Comparison of ENCODE assay signal across 9 cellular contexts in the genomic region with DNA sequence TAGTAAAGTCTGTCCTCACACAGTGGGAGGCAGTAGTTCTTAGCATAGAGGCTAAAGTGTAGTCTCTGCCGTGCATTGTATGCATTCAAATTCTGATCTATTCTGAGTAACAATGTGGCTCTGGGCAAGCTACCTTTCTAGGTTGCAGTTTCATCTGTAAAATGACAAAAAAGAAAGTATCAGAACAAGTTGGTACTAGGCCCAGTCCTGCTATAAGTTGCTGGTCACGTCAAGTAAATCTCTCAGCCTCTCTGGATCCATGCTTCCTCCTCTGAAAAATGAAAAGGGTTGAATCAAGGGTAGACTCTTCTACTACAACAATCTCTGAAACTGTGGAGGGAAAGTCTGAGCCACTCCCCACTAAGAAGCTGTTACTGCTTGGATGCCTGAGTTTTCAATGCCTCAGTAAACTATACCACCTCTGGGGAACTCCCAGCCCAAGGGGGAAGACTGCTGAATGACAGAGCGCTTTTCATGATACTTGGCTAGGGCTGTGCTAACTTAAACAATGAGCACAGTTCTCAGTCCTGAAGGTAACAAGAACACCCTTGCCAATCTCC. TPM values are rescaled to one million over a fixed set of nuclear protein-coding genes. Genes with fewer than 3 reads are reported as not detected.
DNase-seq lines count a peak whose midpoint lies in the region; ATAC-seq and TF ChIP-seq lines count a peak whose summit lies in the region.
"Had no signal": no experiment of that assay in that cellular context is flagged by ENCODE, and none has a peak within 500 bp of the region (broad histone marks: within the 10 kb centered on the region; RNA-seq: fewer than 3 reads in every experiment).

No MANE protein-coding gene starts in this region.

- ATAC-seq in GM18502 (IDR thresholded peaks at IDR 0.05; ENCODE audit: poor library complexity, unreplicated experiment) (peak; percentile 86), GM21381 (IDR thresholded peaks at IDR 0.05; ENCODE audit: unreplicated experiment) (peak; percentile 82), HG03378 (IDR thresholded peaks at IDR 0.05; ENCODE audit: unreplicated experiment) (peak; percentile 84), upper lobe of left lung (ENCODE audit: low FRiP score in 2 of 2) (no peak)

- POLR2A ChIA-PET in CD4-positive, alpha-beta memory T cell (lab: Charles Lee; ENCODE audit: partially characterized antibody): no interaction called here
- POLR2A ChIA-PET in CD8-positive, alpha-beta memory T cell (lab: Charles Lee): no interaction called here

- H3K9me3 Mint-ChIP-seq in endodermal cell: no peaks in the 10 kb centered on the region
- peaks cover 0 to 2% (median 0%) of the 10 kb centered on the region in 8 donors for H3K9me3 Mint-ChIP-seq in CD4-positive, alpha-beta memory T cell
- no peaks in the 10 kb centered on the region for H3K9me3 Mint-ChIP-seq in CD8-positive, alpha-beta memory T cell
- H3K9me3 Mint-ChIP-seq: natural killer cell had no signal

- TF ChIP-seq EP300 in upper lobe of left lung (IDR thresholded peaks at IDR 0.05): no peak

- no peaks in the 10 kb centered on the region for H3K36me3 ChIP-seq in endodermal cell (ENCODE audit: control insufficient read depth, insufficient read depth, low read length)
- no peaks in the 10 kb centered on the region for H3K36me3 ChIP-seq in CD4-positive, alpha-beta memory T cell (ENCODE audit: insufficient read depth, low read length)
- H3K36me3 ChIP-seq in CD8-positive, alpha-beta memory T cell (ENCODE audit: insufficient read depth, low read length): no peaks in the 10 kb centered on the region
- no peaks in the 10 kb centered on the region for H3K36me3 ChIP-seq in upper lobe of left lung

- intact Hi-C loops in CD4-positive, alpha-beta memory T cell (cut with micrococcal nuclease): no loop called here

- TF ChIP-seq CTCF in endodermal cell (conservative IDR thresholded peaks at IDR 0.05) (no peak), upper lobe of left lung (IDR thresholded peaks at IDR 0.05) (no peak)

- no peaks in the 10 kb centered on the region for H3K27me3 Mint-ChIP-seq in endodermal cell (ENCODE audit: insufficient read depth)
- no peaks in the 10 kb centered on the region for H3K27me3 Mint-ChIP-seq in CD4-positive, alpha-beta memory T cell
- peaks cover 0 to 2% of the 10 kb centered on the region in 2 donors for H3K27me3 Mint-ChIP-seq in CD8-positive, alpha-beta memory T cell

- no peak overlapping the region for H3K9ac ChIP-seq in endodermal cell (ENCODE audit: extremely low read depth, low read length, poor library complexity, severe bottlenecking)

- no peaks in the 10 kb centered on the region for H3K4me1 ChIP-seq in endodermal cell (ENCODE audit: control insufficient read depth, insufficient read depth, low read length)
- no peaks in the 10 kb centered on the region for H3K4me1 ChIP-seq in CD4-positive, alpha-beta memory T cell (ENCODE audit: insufficient read depth, low read length)
- H3K4me1 ChIP-seq in CD8-positive, alpha-beta memory T cell (ENCODE audit: insufficient read depth, low read length): no peaks in the 10 kb centered on the region
- H3K4me1 ChIP-seq in upper lobe of left lung: peaks cover 8 to 22% (median 19%) of the 10 kb centered on the region in 4 donors

- H3K9me3 ChIP-seq in endodermal cell (ENCODE audit: control insufficient read depth, low read length) (no peaks in the 10 kb centered on the region), upper lobe of left lung (no peaks in the 10 kb centered on the region)
- H3K9me3 ChIP-seq in CD4-positive, alpha-beta memory T cell (ENCODE audit: control insufficient read depth in 1 of 2, low read length in 2 of 2): no peaks in the 10 kb centered on the region
- H3K9me3 ChIP-seq in CD8-positive, alpha-beta memory T cell (ENCODE audit: low read length): no peaks in the 10 kb centered on the region

- CTCF ChIA-PET in CD4-positive, alpha-beta memory T cell (lab: Charles Lee; ENCODE audit: partially characterized antibody): interaction anchor here (2.3 kb wide), 1 partner anchor 21 kb away, joined by 9 read pairs; no protein-coding TSS in a partner anchor
- CTCF ChIA-PET in CD8-positive, alpha-beta memory T cell (lab: Charles Lee): no interaction called here

- H3K27ac Mint-ChIP-seq in endodermal cell: peak overlapping the region; percentile 83
- H3K27ac Mint-ChIP-seq in CD4-positive, alpha-beta memory T cell: no peak overlapping the region
- H3K27ac Mint-ChIP-seq in CD8-positive, alpha-beta memory T cell: peak overlapping the region in 1 of 8 donors; percentile 4
- H3K27ac Mint-ChIP-seq: natural killer cell had no signal

- H3K36me3 Mint-ChIP-seq in endodermal cell (ENCODE audit: low read depth): no peaks in the 10 kb centered on the region
- H3K36me3 Mint-ChIP-seq in CD4-positive, alpha-beta memory T cell: peaks cover 0 to 8% of the 10 kb centered on the region in 2 donors
- peaks cover 0 to 2% (median under 1%) of the 10 kb centered on the region in 3 donors for H3K36me3 Mint-ChIP-seq in CD8-positive, alpha-beta memory T cell
- H3K36me3 Mint-ChIP-seq: natural killer cell had no signal

- no peak overlapping the region for H3K4me3 Mint-ChIP-seq in endodermal cell
- H3K4me3 Mint-ChIP-seq in CD4-positive, alpha-beta memory T cell: no peak overlapping the region
- H3K4me3 Mint-ChIP-seq in CD8-positive, alpha-beta memory T cell: no peak overlapping the region
- H3K4me3 Mint-ChIP-seq: natural killer cell had no signal

- TF ChIP-seq POLR2A in upper lobe of left lung (IDR thresholded peaks at IDR 0.05): no peak

- H3K4me3 ChIP-seq in endodermal cell (ENCODE audit: low read length): no peak overlapping the region
- no peak overlapping the region for H3K4me3 ChIP-seq in CD4-positive, alpha-beta memory T cell (ENCODE audit: low read length in 2 of 2)
- H3K4me3 ChIP-seq in CD8-positive, alpha-beta memory T cell (ENCODE audit: low read length): no peak overlapping the region
- H3K4me3 ChIP-seq in upper lobe of left lung: no peak overlapping the region

- no peaks in the 10 kb centered on the region for H3K27me3 ChIP-seq in endodermal cell (ENCODE audit: control insufficient read depth, insufficient read depth, low read length, poor library complexity, severe bottlenecking)
- H3K27me3 ChIP-seq in CD4-positive, alpha-beta memory T cell (ENCODE audit: insufficient read depth, low read length): no peaks in the 10 kb centered on the region
- H3K27me3 ChIP-seq in CD8-positive, alpha-beta memory T cell (ENCODE audit: insufficient read depth, low read length, poor library complexity, severe bottlenecking): no peaks in the 10 kb centered on the region
- H3K27me3 ChIP-seq in upper lobe of left lung: no peaks in the 10 kb centered on the region

- WGBS in endodermal cell (ENCODE audit: insufficient coverage in 1 of 2, insufficient read length in 1 of 2), 2 experiments: 71 to 82% methylated on average over 3 of the region's 3 CpGs
- 65 to 73% methylated on average over 3 of the region's 3 CpGs for WGBS in upper lobe of left lung, 2 donors

- H3K27ac ChIP-seq in endodermal cell (ENCODE audit: low read depth, low read length): no peak overlapping the region
- no peak overlapping the region for H3K27ac ChIP-seq in CD4-positive, alpha-beta memory T cell (ENCODE audit: low read depth, low read length)
- no peak overlapping the region for H3K27ac ChIP-seq in CD8-positive, alpha-beta memory T cell (ENCODE audit: low read depth, low read length)
- H3K27ac ChIP-seq in upper lobe of left lung: no peak overlapping the region

- peaks cover 9% of the 10 kb centered on the region for H3K4me1 Mint-ChIP-seq in endodermal cell
- no peaks in the 10 kb centered on the region for H3K4me1 Mint-ChIP-seq in CD4-positive, alpha-beta memory T cell
- no peaks in the 10 kb centered on the region for H3K4me1 Mint-ChIP-seq in CD8-positive, alpha-beta memory T cell

- DNase-seq in endodermal cell (peak; percentile 50), upper lobe of left lung (no peak), NCI-H2171 treated with DMSO at 0.1 percent for 48 hours (lab: John Stamatoyannopoulos, UW) (no peak)
- no peak for DNase-seq in CD4-positive, alpha-beta memory T cell
- no peak for DNase-seq in CD8-positive, alpha-beta memory T cell
- DNase-seq: natural killer cell had no signal

RNA-seq across cellular contexts. Expression of a gene that starts 34.5 kb away (rescaled TPM):
- total RNA-seq in endodermal cell (100 to 1,000 TPM; 523 to 643 TPM), upper lobe of left lung (1,000 to 10,000 TPM in 1 of 6 donors, 100 to 1,000 TPM in 5; 234 to 1,553 (median 581) TPM)
- 610 TPM for polyA plus RNA-seq in endodermal cell (2013, experiment 1 of 2)
- 610 TPM for polyA plus RNA-seq in endodermal cell (2013, experiment 2 of 2)
- under 1 TPM; 0.19 to 0.47 TPM for total RNA-seq in CD4-positive, alpha-beta memory T cell
- under 1 TPM in 1 of 2 donors, not detected in 1; 0.37 TPM for polyA plus RNA-seq in CD4-positive, alpha-beta memory T cell
- under 1 TPM; 0.22 to 0.31 TPM for total RNA-seq in CD8-positive, alpha-beta memory T cell
- polyA plus RNA-seq in CD8-positive, alpha-beta memory T cell: not detected

RNA-seq across cellular contexts. Expression of a gene that starts 37.3 kb away (rescaled TPM):
- 100 to 1,000 TPM; 105 to 129 TPM for total RNA-seq in endodermal cell
- 102 TPM for polyA plus RNA-seq in endodermal cell (2013, experiment 1 of 2)
- polyA plus RNA-seq in endodermal cell (2013, experiment 2 of 2): 98.4 TPM
- 10 to 100 TPM; 28.2 to 31.0 TPM for total RNA-seq in CD4-positive, alpha-beta memory T cell
- 10 to 100 TPM; 42.8 to 64.5 TPM for polyA plus RNA-seq in CD4-positive, alpha-beta memory T cell
- total RNA-seq in CD8-positive, alpha-beta memory T cell: 100 to 1,000 TPM in 1 of 2 experiments, 10 to 100 TPM in 1; 91.0 to 103 TPM
- polyA plus RNA-seq in CD8-positive, alpha-beta memory T cell: 67.7 TPM
- 10 to 100 TPM; 57.6 to 87.0 (median 66.9) TPM for total RNA-seq in upper lobe of left lung

RNA-seq across cellular contexts. Expression of a gene that starts 50.6 kb away (rescaled TPM):
- total RNA-seq in endodermal cell (100 to 1,000 TPM; 346 to 376 TPM), upper lobe of left lung (100 to 1,000 TPM in 2 of 6 donors, 10 to 100 TPM in 4; 40.9 to 169 (median 81.6) TPM)
- 146 TPM for polyA plus RNA-seq in endodermal cell (2013, experiment 1 of 2)
- polyA plus RNA-seq in endodermal cell (2013, experiment 2 of 2): 146 TPM
- total RNA-seq in CD4-positive, alpha-beta memory T cell: 100 to 1,000 TPM; 189 to 193 TPM
- 100 to 1,000 TPM; 178 to 188 TPM for polyA plus RNA-seq in CD4-positive, alpha-beta memory T cell
- 100 to 1,000 TPM; 371 to 377 TPM for total RNA-seq in CD8-positive, alpha-beta memory T cell
- polyA plus RNA-seq in CD8-positive, alpha-beta memory T cell: 142 TPM

Comparison
In these comparisons a context has a peak if more than half of its experiments do, and no peak if none do; other contexts are left out.
1. ATAC-seq: peak in GM18502 (single experiment), GM21381 (single experiment) and HG03378 (single experiment); none in upper lobe of left lung (0 of 2).
2. RNA of a gene that starts 34.5 kb away (total RNA-seq): 234 to 1,553 TPM in upper lobe of left lung and 523 to 643 TPM in endodermal cell; 0.19 to 0.47 TPM in CD4-positive, alpha-beta memory T cell and 0.22 to 0.31 TPM in CD8-positive, alpha-beta memory T cell; every median in the first group is over 100 times any median in the second.